Comparison of ENCODE assay signal across 12 cellular contexts in genomic region chr15:100972975-100973350, GRCh38. TPM values are rescaled to one million over a fixed set of nuclear protein-coding genes. Genes with fewer than 3 reads are reported as not detected.
A peak's percentile ranks its signal among the peaks of the same experiment; 100 is the strongest.
DNase-seq lines count a peak whose midpoint lies in the region; ATAC-seq and TF ChIP-seq lines count a peak whose summit lies in the region.
"Had no signal": no experiment of that assay in that cellular context is flagged by ENCODE, and none has a peak within 500 bp of the region (broad histone marks: within the 10 kb centered on the region; RNA-seq: fewer than 3 reads in every experiment).

No MANE protein-coding gene starts in this region.

- H3K27me3 Mint-ChIP-seq in naive B cell = peaks cover 7 to 17% (median 7%) of the 10 kb centered on the region in 3 donors

- H3K4me3 ChIP-seq in cardiac muscle cell = peak overlapping the region; percentile 44
- H3K4me3 ChIP-seq in fibroblast of lung (replicated peaks in 1 of 4; ENCODE audit: control extremely low read depth in 1 of 4, insufficient read depth in 1 of 4, low read depth in 3 of 4, low read length in 4 of 4) = no peak overlapping the region
- H3K4me3 ChIP-seq in transverse colon = peak overlapping the region in 3 of 4 donors; percentile 21 to 44 (median 44)
- H3K4me3 ChIP-seq: MG63 had no signal

- no peak for TF ChIP-seq EP300 in transverse colon (IDR thresholded peaks at IDR 0.05; ENCODE audit: low read depth)

- ATAC-seq in Right ventricle myocardium inferior = no peak
- peak; percentile 7 to 10 for ATAC-seq in naive B cell (ENCODE audit: low read depth in 2 of 2)
- ATAC-seq in GM19395 (IDR thresholded peaks at IDR 0.05; ENCODE audit: unreplicated experiment) = no peak
- no peak for ATAC-seq in HG03378 (IDR thresholded peaks at IDR 0.05; ENCODE audit: unreplicated experiment)
- ATAC-seq: stimulated activated naive CD8-positive, alpha-beta T cell treated with anti-CD3 and anti-CD28 coated beads, Interleukin-15, Interleukin-2, amounts not matched to agents 100 U/mL and 50 U/mL, for 24 hours had no signal

- no peak overlapping the region for H3K9ac ChIP-seq in fibroblast of lung (ENCODE audit: insufficient read depth, low read length)

- peaks cover 0 to 7% (median 0%) of the 10 kb centered on the region in 7 donors for H3K9me3 Mint-ChIP-seq in naive B cell

- no peaks in the 10 kb centered on the region for H3K36me3 ChIP-seq in cardiac muscle cell
- no peaks in the 10 kb centered on the region for H3K36me3 ChIP-seq in fibroblast of lung (ENCODE audit: control insufficient read depth, insufficient read depth, low read length)
- H3K36me3 ChIP-seq in transverse colon = no peaks in the 10 kb centered on the region

- H3K79me2 ChIP-seq in fibroblast of lung (ENCODE audit: control insufficient read depth, insufficient read depth, low read length) = no peaks in the 10 kb centered on the region

- H3K27me3 ChIP-seq in cardiac muscle cell = peaks cover 75% of the 10 kb centered on the region
- H3K27me3 ChIP-seq in fibroblast of lung (ENCODE audit: control insufficient read depth, insufficient read depth, low read length) = no peaks in the 10 kb centered on the region
- H3K27me3 ChIP-seq in transverse colon = peaks cover 16% of the 10 kb centered on the region
- H3K27me3 ChIP-seq: MG63 had no signal

- no peaks in the 10 kb centered on the region for H4K20me1 ChIP-seq in fibroblast of lung (ENCODE audit: control insufficient read depth, extremely low read depth, insufficient read depth, low read length)

- DNase-seq in cardiac muscle cell (ENCODE audit: low read depth in 1 of 2, low spot score in 1 of 2) (peak in 1 of 2 donors; percentile 6), Right ventricle myocardium inferior (ENCODE audit: missing footprints) (no peak), fibroblast of lung (ENCODE audit: low read depth in 2 of 2) (no peak), naive B cell (no peak), transverse colon (no peak), NCI-H82 treated with DMSO at 0.1 percent for 48 hours (lab: John Stamatoyannopoulos, UW; ENCODE audit: unreplicated experiment) (no peak)
- DNase-seq: Calu3; MG63; stimulated activated naive CD8-positive, alpha-beta T cell treated with anti-CD3 and anti-CD28 coated beads, Interleukin-15, Interleukin-2, amounts not matched to agents 100 U/mL and 50 U/mL, for 24 hours had no signal

- TF ChIP-seq CTCF in cardiac muscle cell (IDR thresholded peaks at IDR 0.05; ENCODE audit: low read depth, low read length) = no peak
- TF ChIP-seq CTCF in fibroblast of lung (conservative IDR thresholded peaks at IDR 0.05 in 1 of 2, IDR thresholded peaks at IDR 0.05 in 1 of 2; ENCODE audit: low read depth in 1 of 2, low read length in 2 of 2) = no peak
- no peak for TF ChIP-seq CTCF in transverse colon (IDR thresholded peaks at IDR 0.05)

- H3K4me1 Mint-ChIP-seq in naive B cell = peaks cover 8 to 16% (median 16%) of the 10 kb centered on the region in 3 donors

- peak overlapping the region in 5 of 8 donors; percentile 12 to 80 (median 44) for H3K4me3 Mint-ChIP-seq in naive B cell

- H3K4me1 ChIP-seq in cardiac muscle cell (ENCODE audit: low read depth) = peaks cover 2% of the 10 kb centered on the region
- peaks cover 2% of the 10 kb centered on the region for H3K4me1 ChIP-seq in fibroblast of lung (ENCODE audit: control insufficient read depth, extremely low read depth, insufficient read depth, low read length)
- H3K4me1 ChIP-seq in transverse colon = peaks cover 0 to 11% (median 8%) of the 10 kb centered on the region in 4 donors

- H3K27ac ChIP-seq in cardiac muscle cell (no peak overlapping the region), fibroblast of lung (ENCODE audit: insufficient read depth, low read length) (no peak overlapping the region), transverse colon (no peak overlapping the region)

- in situ Hi-C loops in transverse colon (cut with MboI; ENCODE audit: low pct_ligation_motif_present in 1 of 4, low pct_unique_long_range_greater_than_20kb in 1 of 4, low sequenced_read_pairs in 3 of 4) = no loop called here

- whole genome bisulfite sequencing in transverse colon (ENCODE audit: low coverage in 1 of 2), 2 donors = 72% methylated on average over 32 of the region's 36 CpGs; no CpG with 5 or more reads in 1 of the 2 donors

- no peak for TF ChIP-seq POLR2A in transverse colon (IDR thresholded peaks at IDR 0.05)

- H3K9me3 ChIP-seq in cardiac muscle cell (ENCODE audit: low read depth) (no peaks in the 10 kb centered on the region), fibroblast of lung (ENCODE audit: control insufficient read depth, insufficient read depth, low read depth, low read length) (no peaks in the 10 kb centered on the region), transverse colon (no peaks in the 10 kb centered on the region)
- H3K9me3 ChIP-seq: MG63 had no signal

- H2AFZ ChIP-seq in fibroblast of lung (ENCODE audit: low read length) = no peak overlapping the region

- no peak overlapping the region for H3K27ac Mint-ChIP-seq in naive B cell
- H3K27ac Mint-ChIP-seq: activated T-cell treated with anti-CD3 and anti-CD28 coated beads, Interleukin-2, amount 50 U/mL, for 72 hours had no signal

- intact Hi-C loops in Right ventricle myocardium inferior (cut with DNase I) = loop anchor here (10.0 kb wide), 1 partner anchor 248 kb away; no protein-coding TSS in a partner anchor
- intact Hi-C loops in transverse colon (cut with DNase I; ENCODE audit: low total_unique reads) = no loop called here

- H3K36me3 Mint-ChIP-seq in naive B cell = peaks cover 13 to 19% of the 10 kb centered on the region in 2 donors

- peak overlapping the region; percentile 68 for H3K4me2 ChIP-seq in fibroblast of lung (ENCODE audit: extremely low read depth, insufficient read depth, low read length)

RNA-seq across cellular contexts. Expression of gene LRRK1, which starts 53.8 kb away (rescaled TPM):
- total RNA-seq in cardiac muscle cell = 0.39 and 1.0 TPM in 2 replicates
- 0.12 and 0.72 TPM in 2 replicates for polyA plus RNA-seq in cardiac muscle cell
- total RNA-seq in Right ventricle myocardium inferior = 2.7 TPM
- 8.7 and 12.2 TPM in 2 replicates for total RNA-seq in fibroblast of lung
- polyA plus RNA-seq in fibroblast of lung = 3.8 and 6.6 TPM in 2 replicates
- polyA plus RNA-seq in fibroblast of lung (2012) = 6.0 and 9.1 TPM in 2 replicates
- polyA minus RNA-seq in fibroblast of lung (ENCODE audit: low replicate concordance) = 15.3 and 25.1 TPM in 2 replicates
- polyA plus RNA-seq in naive B cell (ENCODE audit: low read depth in 6 of 6) = 10 to 100 TPM in 1 of 6 donors, 1 to 10 TPM in 5; 3.4 to 10.3 (median 6.0) TPM
- 100 to 1,000 TPM in 2 of 4 donors, 10 to 100 TPM in 2; 52.7 to 107 (median 82.7) TPM for total RNA-seq in transverse colon

Comparison
In these comparisons a context has a peak if more than half of its experiments do, and no peak if none do; other contexts are left out.
1. H3K4me3 ChIP-seq: peak in cardiac muscle cell (single experiment) and transverse colon (3 of 4); none in fibroblast of lung (0 of 4).
2. ATAC-seq: peak in naive B cell (2 of 2); none in Right ventricle myocardium inferior (single experiment), GM19395 (single experiment) and HG03378 (single experiment).